Comparison of ENCODE assay signal across 8 cellular contexts in genomic region chr17:38898812-38899348, GRCh38. TPM values are rescaled to one million over a fixed set of nuclear protein-coding genes. Genes with fewer than 3 reads are reported as not detected.
DNase-seq lines count a peak whose midpoint lies in the region; ATAC-seq, FAIRE-seq and TF ChIP-seq lines count a peak whose summit lies in the region.

No MANE protein-coding gene starts in this region.

- peak overlapping the region; percentile 82 for H3K4me3 Mint-ChIP-seq in T-helper 2 cell treated with Interferon-gamma antibody and Interleukin-4, amounts not matched to agents 5 μg/mL and 100 μg/mL, for 36 hours
- H3K4me3 Mint-ChIP-seq in astrocyte (ENCODE audit: unreplicated experiment) (no peak overlapping the region), neural progenitor cell (no peak overlapping the region)

- peaks cover 89% of the 10 kb centered on the region for H4K20me1 ChIP-seq in astrocyte (ENCODE audit: insufficient read depth, low read length)
- peaks cover 15% of the 10 kb centered on the region for H4K20me1 ChIP-seq in neural progenitor cell (ENCODE audit: low read depth)

- TF ChIP-seq POLR2A in tibial nerve (IDR thresholded peaks at IDR 0.05): no peak

- no peaks in the 10 kb centered on the region for H3K9me3 Mint-ChIP-seq in T-helper 2 cell treated with Interferon-gamma antibody and Interleukin-4, amounts not matched to agents 5 μg/mL and 100 μg/mL, for 36 hours
- H3K9me3 Mint-ChIP-seq in astrocyte (ENCODE audit: unreplicated experiment) (no peaks in the 10 kb centered on the region), neural progenitor cell (no peaks in the 10 kb centered on the region)

- H3K27ac ChIP-seq in astrocyte (ENCODE audit: low read depth, low read length) (no peak overlapping the region), neural progenitor cell (no peak overlapping the region), tibial nerve (peak overlapping the region; percentile 14 to 81 (median 78))

- no peaks in the 10 kb centered on the region for H3K27me3 ChIP-seq in astrocyte (ENCODE audit: insufficient read depth, low read length)
- no peaks in the 10 kb centered on the region for H3K27me3 ChIP-seq in neural progenitor cell
- no peaks in the 10 kb centered on the region for H3K27me3 ChIP-seq in tibial nerve

- peak overlapping the region; percentile 12 for H3K9ac ChIP-seq in astrocyte (ENCODE audit: low read length)
- H3K9ac ChIP-seq in neural progenitor cell: peak overlapping the region; percentile 8

- no peaks in the 10 kb centered on the region for H3K9me3 ChIP-seq in astrocyte (ENCODE audit: insufficient read depth, low read depth, low read length)
- H3K9me3 ChIP-seq in neural progenitor cell (ENCODE audit: low read depth): no peaks in the 10 kb centered on the region
- H3K9me3 ChIP-seq in tibial nerve: no peaks in the 10 kb centered on the region

- H3K27ac Mint-ChIP-seq in T-helper 2 cell treated with Interferon-gamma antibody and Interleukin-4, amounts not matched to agents 5 μg/mL and 100 μg/mL, for 36 hours: peak overlapping the region; percentile 95
- H3K27ac Mint-ChIP-seq in astrocyte (ENCODE audit: unreplicated experiment): peak overlapping the region; percentile 81
- no peak overlapping the region for H3K27ac Mint-ChIP-seq in neural progenitor cell

- TF ChIP-seq CTCF in astrocyte (IDR thresholded peaks at IDR 0.05; ENCODE audit: insufficient read depth, low read depth, low read length) (no peak), neural progenitor cell (IDR thresholded peaks at IDR 0.05) (no peak), tibial nerve (IDR thresholded peaks at IDR 0.05) (no peak)

- H2AFZ ChIP-seq in astrocyte (ENCODE audit: low read depth, low read length) (no peak overlapping the region), neural progenitor cell (replicated peaks) (no peak overlapping the region)

- H3K4me3 ChIP-seq in astrocyte (ENCODE audit: insufficient read depth, low read depth, low read length): no peak overlapping the region
- no peak overlapping the region for H3K4me3 ChIP-seq in neural progenitor cell
- H3K4me3 ChIP-seq in tibial nerve: no peak overlapping the region

- peaks cover 47% of the 10 kb centered on the region for H3K4me1 ChIP-seq in astrocyte (ENCODE audit: insufficient read depth, low read length)
- peaks cover 41% of the 10 kb centered on the region for H3K4me1 ChIP-seq in neural progenitor cell
- peaks cover 0 to 91% (median 70%) of the 10 kb centered on the region in 4 donors for H3K4me1 ChIP-seq in tibial nerve

- H3K4me1 Mint-ChIP-seq in T-helper 2 cell treated with Interferon-gamma antibody and Interleukin-4, amounts not matched to agents 5 μg/mL and 100 μg/mL, for 36 hours (ENCODE audit: low read depth): peaks cover 46% of the 10 kb centered on the region
- H3K4me1 Mint-ChIP-seq in astrocyte (ENCODE audit: low read depth, unreplicated experiment): peaks cover 62% of the 10 kb centered on the region
- peaks cover 55% of the 10 kb centered on the region for H3K4me1 Mint-ChIP-seq in neural progenitor cell

- WGBS in tibial nerve, 2 donors: 33 to 60% methylated on average over 4 to 11 of the region's 11 CpGs

- H3K27me3 Mint-ChIP-seq in T-helper 2 cell treated with Interferon-gamma antibody and Interleukin-4, amounts not matched to agents 5 μg/mL and 100 μg/mL, for 36 hours (ENCODE audit: low read depth): no peaks in the 10 kb centered on the region
- H3K27me3 Mint-ChIP-seq in astrocyte (ENCODE audit: low read depth, unreplicated experiment) (no peaks in the 10 kb centered on the region), neural progenitor cell (ENCODE audit: insufficient read depth, low read depth) (peaks cover 3% of the 10 kb centered on the region)

- DNase-seq in T-helper 2 cell treated with Interferon-gamma antibody and Interleukin-4, amounts not matched to agents 5 μg/mL and 100 μg/mL, for 36 hours (ENCODE audit: low spot score): peak; percentile 91
- DNase-seq in astrocyte (ENCODE audit: low read depth) (no peak), neural progenitor cell (ENCODE audit: low spot score) (no peak), tibial nerve (ENCODE audit: low spot score in 2 of 2) (no peak), NCI-H524 treated with DMSO at 0.1 percent for 48 hours (lab: John Stamatoyannopoulos, UW) (no peak), putamen (ENCODE audit: low spot score) (no peak)

- H3F3A ChIP-seq in neural progenitor cell (ENCODE audit: low read depth): peaks cover 24% of the 10 kb centered on the region

- ATAC-seq in GM18868 (IDR thresholded peaks at IDR 0.05; ENCODE audit: unreplicated experiment): peak; percentile 74
- peak; percentile 66 for ATAC-seq in HG03097 (IDR thresholded peaks at IDR 0.05; ENCODE audit: low FRiP score, unreplicated experiment)

- peak overlapping the region; percentile 21 for H3K4me2 ChIP-seq in astrocyte (ENCODE audit: low read length)
- H3K4me2 ChIP-seq in neural progenitor cell: no peak overlapping the region

- H3K36me3 Mint-ChIP-seq in T-helper 2 cell treated with Interferon-gamma antibody and Interleukin-4, amounts not matched to agents 5 μg/mL and 100 μg/mL, for 36 hours (ENCODE audit: low read depth): peaks cover 67% of the 10 kb centered on the region
- H3K36me3 Mint-ChIP-seq in astrocyte (ENCODE audit: low read depth, unreplicated experiment): peaks cover 23% of the 10 kb centered on the region
- peaks cover 7% of the 10 kb centered on the region for H3K36me3 Mint-ChIP-seq in neural progenitor cell

- H3K36me3 ChIP-seq in astrocyte (ENCODE audit: insufficient read depth, low read length) (peaks cover 29% of the 10 kb centered on the region), neural progenitor cell (no peaks in the 10 kb centered on the region), tibial nerve (peaks cover 0 to 40% (median 0%) of the 10 kb centered on the region in 3 donors)

- FAIRE-seq in astrocyte (lab: Jason Lieb, UNC): no peak

- TF ChIP-seq EP300 in tibial nerve (IDR thresholded peaks at IDR 0.05): no peak

- H3K79me2 ChIP-seq in astrocyte (ENCODE audit: insufficient read depth, low read length) (peaks cover 61% of the 10 kb centered on the region), neural progenitor cell (ENCODE audit: low read depth) (no peaks in the 10 kb centered on the region)

RNA-seq across cellular contexts. Expression of gene LASP1, which starts 29.0 kb away (rescaled TPM):
- 395 and 421 TPM in 2 replicates for total RNA-seq in astrocyte
- 45.2 and 85.1 TPM in 2 replicates for total RNA-seq in neural progenitor cell (ENCODE audit: low replicate concordance)
- total RNA-seq in tibial nerve: 100 to 1,000 TPM; 110 to 165 (median 137) TPM

RNA-seq across cellular contexts. Expression of gene RPL23, which starts 45.4 kb away (rescaled TPM):
- total RNA-seq in astrocyte: 954 and 1,087 TPM in 2 replicates
- total RNA-seq in neural progenitor cell (ENCODE audit: low replicate concordance): 1,779 and 3,404 TPM in 2 replicates
- total RNA-seq in tibial nerve: 1,000 to 10,000 TPM; 1,112 to 1,642 (median 1,331) TPM

Comparison
In these comparisons a context has a peak if more than half of its experiments do, and no peak if none do; other contexts are left out.
1. H3K27ac ChIP-seq: peak in tibial nerve (4 of 4); none in astrocyte (single experiment) and neural progenitor cell (single experiment).